Comparison of ENCODE assay signal across 8 cellular contexts in genomic region chr15:98421419-98422085, GRCh38.
DNase-seq lines count a peak whose midpoint lies in the region; ATAC-seq and TF ChIP-seq lines count a peak whose summit lies in the region.

No MANE protein-coding gene starts in this region.

- H3K4me1 Mint-ChIP-seq in activated T-cell treated with anti-CD3 and anti-CD28 coated beads, Interleukin-2, amount 50 U/mL, for 24 hours (ENCODE audit: low read depth) = peaks cover 9% of the 10 kb centered on the region
- H3K4me1 Mint-ChIP-seq in natural killer cell = peaks cover 0 to 11% of the 10 kb centered on the region in 2 donors

- H3K27ac Mint-ChIP-seq in activated T-cell treated with anti-CD3 and anti-CD28 coated beads, Interleukin-2, amount 50 U/mL, for 24 hours = no peak overlapping the region
- no peak overlapping the region for H3K27ac Mint-ChIP-seq in natural killer cell

- peaks cover 9 to 28% (median 16%) of the 10 kb centered on the region in 4 donors for H3K4me1 ChIP-seq in stomach

- H3K27ac ChIP-seq in stomach = no peak overlapping the region

- H3K9me3 Mint-ChIP-seq in activated T-cell treated with anti-CD3 and anti-CD28 coated beads, Interleukin-2, amount 50 U/mL, for 24 hours = no peaks in the 10 kb centered on the region
- H3K9me3 Mint-ChIP-seq in natural killer cell = no peaks in the 10 kb centered on the region

- H3K27me3 Mint-ChIP-seq in activated T-cell treated with anti-CD3 and anti-CD28 coated beads, Interleukin-2, amount 50 U/mL, for 24 hours = peaks cover 71% of the 10 kb centered on the region
- H3K27me3 Mint-ChIP-seq in natural killer cell (ENCODE audit: low read depth in 2 of 2) = peaks cover 38 to 39% of the 10 kb centered on the region in 2 donors

- H3K4me3 Mint-ChIP-seq in activated T-cell treated with anti-CD3 and anti-CD28 coated beads, Interleukin-2, amount 50 U/mL, for 24 hours = peak overlapping the region; percentile 3
- H3K4me3 Mint-ChIP-seq in natural killer cell = peak overlapping the region; percentile 13

- TF ChIP-seq EP300 in stomach (IDR thresholded peaks at IDR 0.05) = no peak

- DNase-seq in SIG-M5 treated with dmso at 0.1 percent for 504 hours (lab: John Stamatoyannopoulos, UW; ENCODE audit: unreplicated experiment) = peak; percentile 4
- DNase-seq in SIG-M5 (lab: John Stamatoyannopoulos, UW) = no peak
- peak; percentile 50 for DNase-seq in NCI-H748 treated with DMSO at 0.1 percent for 48 hours (lab: John Stamatoyannopoulos, UW)
- DNase-seq in activated T-cell treated with anti-CD3 and anti-CD28 coated beads, Interleukin-2, amount 50 U/mL, for 24 hours = peak; percentile 81
- peak; percentile 11 for DNase-seq in fibroblast of gingiva (ENCODE audit: low read depth)
- DNase-seq in natural killer cell = peak; percentile 62
- peak; percentile 75 for DNase-seq in stomach

- peak; percentile 98 for TF ChIP-seq CTCF in natural killer cell (IDR thresholded peaks at IDR 0.05)
- TF ChIP-seq CTCF in stomach (IDR thresholded peaks at IDR 0.05) = peak in 5 of 7 experiments; percentile 89 to 100 (median 98)

- TF ChIP-seq POLR2A in stomach (IDR thresholded peaks at IDR 0.05) = no peak

- H3K27me3 ChIP-seq in stomach = peaks cover 6 to 56% (median 34%) of the 10 kb centered on the region in 3 donors

- no peaks in the 10 kb centered on the region for H3K36me3 ChIP-seq in stomach

- ATAC-seq in HG02970 (IDR thresholded peaks at IDR 0.05; ENCODE audit: low FRiP score, unreplicated experiment) (peak; percentile 68), natural killer cell (peak; percentile 61 to 90 (median 63))

- no peaks in the 10 kb centered on the region for H3K36me3 Mint-ChIP-seq in activated T-cell treated with anti-CD3 and anti-CD28 coated beads, Interleukin-2, amount 50 U/mL, for 24 hours (ENCODE audit: low read depth)
- H3K36me3 Mint-ChIP-seq in natural killer cell = no peaks in the 10 kb centered on the region

- WGBS in stomach, 5 donors = 1 to 5% (median 3%) methylated on average over 11 to 60 of the region's 60 CpGs

- intact Hi-C loops in natural killer cell (cut with micrococcal nuclease) = loop anchor here (1.0 to 5.0 kb wide), 2 partner anchors 110 to 514 kb away; no protein-coding TSS in a partner anchor
- intact Hi-C loops in stomach (cut with DNase I; ENCODE audit: low total_unique reads) = loop anchor here (2.0 kb wide), 1 partner anchor 111 kb away; no protein-coding TSS in a partner anchor

- no peaks in the 10 kb centered on the region for H3K9me3 ChIP-seq in stomach

- peak overlapping the region; percentile 20 to 43 (median 27) for H3K4me3 ChIP-seq in stomach
